Comparison of ENCODE assay signal across 7 cellular contexts in the genomic region with DNA sequence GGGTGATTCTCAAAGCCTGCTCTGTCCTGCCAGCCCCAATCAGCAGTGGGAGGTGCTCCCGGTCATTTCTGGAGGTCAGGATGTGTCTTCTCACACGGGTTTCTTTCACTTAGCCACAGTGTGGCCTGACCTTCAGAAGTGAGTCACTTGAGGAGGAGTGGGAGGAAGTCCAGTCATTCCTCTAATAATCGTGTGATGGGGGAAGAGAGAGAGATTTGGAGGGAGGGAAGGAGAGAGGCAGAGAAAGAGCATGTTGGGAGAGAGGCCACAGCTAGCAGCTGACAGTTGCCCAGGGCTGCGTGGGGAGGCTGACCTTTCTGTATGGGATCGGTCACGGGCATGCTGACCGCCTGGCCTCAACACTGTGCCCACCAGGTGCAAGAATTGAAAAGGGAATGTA.
DNase-seq lines count a peak whose midpoint lies in the region; ATAC-seq lines count a peak whose summit lies in the region.
"Not testable (repeated sequence)": the region's sequence is repeated elsewhere in the genome, so short reads cannot be mapped to it uniquely, and the experiment has no call there.

No MANE protein-coding gene starts in this region.

- intact Hi-C loops in sciatic nerve (cut with DNase I) = not testable (repeated sequence)

- in situ Hi-C loops in SK-MEL-5 (cut with HindIII; ENCODE audit: low pct_unique_long_range_greater_than_20kb, low sequenced_read_pairs) = not testable (repeated sequence)

- DNase-seq in ELR (ENCODE audit: low read depth) (peak; percentile 84), SK-MEL-5 (ENCODE audit: low read depth, low spot score) (peak; percentile 74), astrocyte of the hippocampus (ENCODE audit: low read depth, low spot score) (peak; percentile 48), fibroblast of gingiva (ENCODE audit: low read depth) (peak; percentile 61), kidney tubule cell (ENCODE audit: low spot score) (peak; percentile 89)
- not testable (repeated sequence) for DNase-seq in sciatic nerve (ENCODE audit: low spot score)

- ATAC-seq in HG02870 (IDR thresholded peaks at IDR 0.05; ENCODE audit: unreplicated experiment) = peak; percentile 69
- ATAC-seq in sciatic nerve = peak; percentile 58
